Comparison of ENCODE assay signal across 31 cellular contexts in the genomic region with DNA sequence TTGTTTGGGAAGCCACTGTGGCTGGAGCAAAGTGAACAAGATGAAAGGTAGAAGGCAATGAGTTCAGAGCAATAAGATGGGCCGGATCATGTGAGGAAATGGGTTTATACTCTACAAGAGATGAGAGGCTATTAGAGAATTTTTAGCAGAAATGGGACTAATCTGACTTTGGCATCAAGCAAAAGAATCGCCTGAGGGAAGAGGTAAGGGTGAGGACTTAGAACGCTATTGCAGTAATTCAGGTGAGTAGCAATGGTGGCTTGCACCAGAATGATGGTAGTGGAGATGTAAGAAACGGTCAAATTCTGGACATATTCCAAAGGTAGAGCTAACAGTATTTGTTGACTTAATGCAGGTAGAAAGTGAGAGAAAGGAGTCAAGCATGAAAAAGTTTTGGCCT. TPM values are rescaled to one million over a fixed set of nuclear protein-coding genes. Genes with fewer than 3 reads are reported as not detected.
DNase-seq lines count a peak whose midpoint lies in the region; TF ChIP-seq lines count a peak whose summit lies in the region.
"Had no signal": no experiment of that assay in that cellular context is flagged by ENCODE, and none has a peak within 500 bp of the region (broad histone marks: within the 10 kb centered on the region; RNA-seq: fewer than 3 reads in every experiment).

No MANE protein-coding gene starts in this region.

- H4K91ac ChIP-seq in trophoblast cell (ENCODE audit: low read depth, low read length): no peak overlapping the region

- H3K23ac ChIP-seq in trophoblast cell (ENCODE audit: low read length): no peak overlapping the region

- H2AK5ac ChIP-seq in trophoblast cell (ENCODE audit: low read length): no peak overlapping the region

- H2BK5ac ChIP-seq in trophoblast cell (ENCODE audit: low read depth, low read length, poor library complexity): no peak overlapping the region

- H3K79me2 ChIP-seq in trophoblast cell (ENCODE audit: control insufficient read depth, insufficient read depth, low read length, poor library complexity): no peaks in the 10 kb centered on the region

- H3K4me1 ChIP-seq in neutrophil (ENCODE audit: control insufficient read depth in 1 of 2, insufficient read depth in 1 of 2, low read depth in 1 of 2, low read length in 1 of 2) (peaks cover 9 to 25% of the 10 kb centered on the region in 2 experiments), trophoblast cell (ENCODE audit: control insufficient read depth in 1 of 2, insufficient read depth in 2 of 2, low read length in 2 of 2) (no peaks in the 10 kb centered on the region)
- H3K4me1 ChIP-seq: A549, BE2C, Caco-2 had no signal

- TF ChIP-seq CTCF in HL-60 (IDR thresholded peaks at IDR 0.05; ENCODE audit: insufficient read depth, low read length): no peak
- TF ChIP-seq CTCF in neutrophil (IDR thresholded peaks at IDR 0.05): no peak

- H3K36me3 ChIP-seq in neutrophil: no peaks in the 10 kb centered on the region
- no peaks in the 10 kb centered on the region for H3K36me3 ChIP-seq in trophoblast cell (ENCODE audit: control insufficient read depth in 1 of 2, insufficient read depth in 2 of 2, low read length in 2 of 2)
- H3K36me3 ChIP-seq: BE2C; BLaER1; BLaER1 treated with 17β-estradiol and CSF1 and Interleukin-3, amounts not matched to agents 10 nM and 100 nM had no signal

- no peak overlapping the region for H3K4me2 ChIP-seq in trophoblast cell (ENCODE audit: low read length)
- H3K4me2 ChIP-seq: A549, BLaER1 had no signal

- no peak overlapping the region for H2AFZ ChIP-seq in trophoblast cell (ENCODE audit: insufficient read depth, low read length, poor library complexity)

- H2BK12ac ChIP-seq in trophoblast cell (ENCODE audit: low read length): no peak overlapping the region

- H3K14ac ChIP-seq in trophoblast cell (ENCODE audit: low read length): no peak overlapping the region

- H3K9ac ChIP-seq in trophoblast cell (ENCODE audit: low read length): no peak overlapping the region
- H3K9ac ChIP-seq: BLaER1; BLaER1 treated with 17β-estradiol and CSF1 and Interleukin-3, amounts not matched to agents 10 nM and 100 nM had no signal

- no peaks in the 10 kb centered on the region for H3K79me1 ChIP-seq in trophoblast cell (ENCODE audit: low read length)

- no peak overlapping the region for H3K4ac ChIP-seq in trophoblast cell (ENCODE audit: low read depth, low read length)

- H3K9me3 ChIP-seq in neutrophil (no peaks in the 10 kb centered on the region), trophoblast cell (ENCODE audit: insufficient read depth, low read depth, low read length) (no peaks in the 10 kb centered on the region)
- H3K9me3 ChIP-seq: A549; BE2C; BLaER1 treated with 17β-estradiol and CSF1 and Interleukin-3, amounts not matched to agents 10 nM and 100 nM; Caco-2 had no signal

- no peak for DNase-seq in HL-60 (ENCODE audit: low read depth in 1 of 2, low spot score in 1 of 2)
- peak; percentile 52 to 83 for DNase-seq in trophoblast cell
- DNase-seq in HK-2 (ENCODE audit: unreplicated experiment): no peak
- DNase-seq in activated T-cell treated with anti-CD3 and anti-CD28 coated beads for 4 hours: no peak
- no peak for DNase-seq in ureter (ENCODE audit: low spot score)
- DNase-seq: 8988T; ACHN; AML-193; BE2C; C1 segment of cervical spinal cord; Caco-2; Calu3; CD4-positive, alpha-beta memory T cell; CD4-positive, alpha-beta T cell; CD4-positive, CD25-positive, alpha-beta regulatory T cell; CD8-positive, alpha-beta memory T cell; CD8-positive, alpha-beta T cell; COR-L47; DMS 273 treated with DMSO at 0.1 percent for 48 hours; DMS153; DMS53; DMS79; DMS79 treated with DMSO at 0.1 percent for 48 hours; DND-41; EL had no signal

- H3K4me3 ChIP-seq in HL-60 (replicated peaks; ENCODE audit: insufficient read depth, low read length) (no peak overlapping the region), neutrophil (ENCODE audit: low read depth in 1 of 2, low read length in 1 of 2) (no peak overlapping the region), trophoblast cell (ENCODE audit: low read depth, low read length) (no peak overlapping the region)
- H3K4me3 ChIP-seq: A549; BLaER1; BLaER1 treated with 17β-estradiol and CSF1 and Interleukin-3, amounts not matched to agents 10 nM and 100 nM had no signal

- H3K27me3 ChIP-seq in HL-60 (ENCODE audit: insufficient read depth, poor library complexity, severe bottlenecking) (no peaks in the 10 kb centered on the region), neutrophil (no peaks in the 10 kb centered on the region), trophoblast cell (ENCODE audit: insufficient read depth, low read length) (no peaks in the 10 kb centered on the region)
- H3K27me3 ChIP-seq: BE2C; BLaER1; BLaER1 treated with 17β-estradiol and CSF1 and Interleukin-3, amounts not matched to agents 10 nM and 100 nM had no signal

- no peak overlapping the region for H3K18ac ChIP-seq in trophoblast cell (ENCODE audit: low read length)

- no peak overlapping the region for H4K8ac ChIP-seq in trophoblast cell (ENCODE audit: low read depth, low read length)

- no peak overlapping the region for H4K12ac ChIP-seq in trophoblast cell (ENCODE audit: low read depth, low read length)

- no peak overlapping the region for H2BK120ac ChIP-seq in trophoblast cell (ENCODE audit: insufficient read depth, low read length, poor library complexity)

- H3K27ac ChIP-seq in HL-60 (replicated peaks): peak overlapping the region; percentile 46
- H3K27ac ChIP-seq in neutrophil: peak overlapping the region; percentile 70
- H3K27ac ChIP-seq in trophoblast cell (ENCODE audit: low read depth, low read length): no peak overlapping the region
- H3K27ac ChIP-seq: 22Rv1, A549, BLaER1, C4-2B had no signal

- WGBS in trophoblast cell (ENCODE audit: extremely low coverage, insufficient coverage, insufficient read length): no CpG with 5 or more reads among the region's 4 CpGs

RNA-seq across cellular contexts. Expression of a gene that starts 29.5 kb away (rescaled TPM):
- polyA plus RNA-seq in trophoblast cell (2013): 19.8 and 20.1 TPM in 2 replicates
- 88.2 TPM for total RNA-seq in ureter

RNA-seq across cellular contexts. Expression of a gene that starts 30.6 kb away (rescaled TPM):
- polyA plus RNA-seq in trophoblast cell (2013): 5.9 and 6.1 TPM in 2 replicates
- total RNA-seq in ureter: 20.4 TPM

Comparison
In these comparisons a context has a peak if more than half of its experiments do, and no peak if none do; other contexts are left out.
1. DNase-seq: peak in trophoblast cell (2 of 2); none in HL-60 (0 of 2), HK-2 (single experiment), activated T-cell treated with anti-CD3 and anti-CD28 coated beads for 4 hours (single experiment) and ureter (single experiment).